22 cellular contexts compared by ENCODE assay signal in genomic region chr3:49609815-49610214, GRCh38. TPM values are rescaled to one million over a fixed set of nuclear protein-coding genes. Genes with fewer than 3 reads are reported as not detected.
A peak's percentile ranks its signal among the peaks of the same experiment; 100 is the strongest.
DNase-seq lines count a peak whose midpoint lies in the region; ATAC-seq and TF ChIP-seq lines count a peak whose summit lies in the region.
"Had no signal": no experiment of that assay in that cellular context is flagged by ENCODE, and none has a peak within 500 bp of the region (broad histone marks: within the 10 kb centered on the region; RNA-seq: fewer than 3 reads in every experiment).

No MANE protein-coding gene starts in this region.

- peak; percentile 43 for DNase-seq in DMS 273 (lab: John Stamatoyannopoulos, UW; ENCODE audit: unreplicated experiment)
- no peak for DNase-seq in DMS 273 treated with DMSO at 0.1 percent for 48 hours (lab: John Stamatoyannopoulos, UW)
- DNase-seq in left lobe of liver (ENCODE audit: low spot score), result peak; percentile 44
- peak; percentile 91 for DNase-seq in thyroid gland
- no peak for DNase-seq in HFFc6
- no peak for DNase-seq in H7
- DNase-seq in colonic mucosa, result no peak
- DNase-seq: activated CD8-positive, alpha-beta memory T cell treated with anti-CD3 and anti-CD28 coated beads, Interleukin-2, amount 50 U/mL, for 48 hours; activated effector memory CD4-positive, alpha-beta T cell treated with Interleukin-2 at 50 U/mL for 16 hours; activated naive CD8-positive, alpha-beta T cell treated with anti-CD3 and anti-CD28 coated beads, Interleukin-2, amount 50 U/mL, for 24 hours; foreskin fibroblast; kidney; mesendoderm; natural killer cell; PC-9; stimulated activated CD4-positive, alpha-beta T cell treated with anti-CD3 and anti-CD28 coated beads, Interleukin-1b, Interleukin-23, amount 100 ng/mL, for 48 hours; stimulated activated naive B cell treated with anti-CD40 and anti-IgM and Interleukin-4, amounts not matched to agents 10 μg/mL and 1 μg/mL and 100 μg/mL, for 72 hours had no signal

- H3K36me3 ChIP-seq in thyroid gland (no peaks in the 10 kb centered on the region), H7 (replicated peaks; ENCODE audit: control insufficient read depth, insufficient read depth, low read length) (no peaks in the 10 kb centered on the region), colonic mucosa (no peaks in the 10 kb centered on the region)
- H3K36me3 ChIP-seq: SJSA1, tibial nerve had no signal

- H3K4me3 Mint-ChIP-seq in brain (no peak overlapping the region), HFFc6 (no peak overlapping the region)
- H3K4me3 Mint-ChIP-seq: activated naive CD8-positive, alpha-beta T cell treated with anti-CD3 and anti-CD28 coated beads, Interleukin-2, amount 50 U/mL, for 24 hours; natural killer cell; stimulated activated naive B cell treated with anti-CD40 and anti-IgM and Interleukin-4, amounts not matched to agents 10 μg/mL and 1 μg/mL and 100 μg/mL, for 72 hours had no signal

- H3K27ac Mint-ChIP-seq in brain (peak overlapping the region in 3 of 5 experiments; percentile 53 to 86 (median 68)), HFFc6 (no peak overlapping the region)
- H3K27ac Mint-ChIP-seq: activated naive CD8-positive, alpha-beta T cell treated with anti-CD3 and anti-CD28 coated beads, Interleukin-2, amount 50 U/mL, for 24 hours; natural killer cell; stimulated activated naive B cell treated with anti-CD40 and anti-IgM and Interleukin-4, amounts not matched to agents 10 μg/mL and 1 μg/mL and 100 μg/mL, for 72 hours had no signal

- WGBS in thyroid gland, 2 donors, result 28 to 35% methylated on average over 6 of the region's 6 CpGs

- H3K27me3 ChIP-seq in thyroid gland, result no peaks in the 10 kb centered on the region
- H3K27me3 ChIP-seq in H7 (ENCODE audit: control insufficient read depth, insufficient read depth, low read length), result no peaks in the 10 kb centered on the region
- H3K27me3 ChIP-seq in colonic mucosa, result no peaks in the 10 kb centered on the region
- H3K27me3 ChIP-seq: SJSA1, tibial nerve had no signal

- peaks cover 7 to 11% of the 10 kb centered on the region in 2 donors for H3K4me1 ChIP-seq in thyroid gland
- H3K4me1 ChIP-seq in colonic mucosa, result no peaks in the 10 kb centered on the region
- H3K4me1 ChIP-seq: tibial nerve had no signal

- H3K36me3 Mint-ChIP-seq in brain (peaks cover 21% of the 10 kb centered on the region), HFFc6 (ENCODE audit: low read depth) (no peaks in the 10 kb centered on the region)
- H3K36me3 Mint-ChIP-seq: natural killer cell; stimulated activated naive B cell treated with anti-CD40 and anti-IgM and Interleukin-4, amounts not matched to agents 10 μg/mL and 1 μg/mL and 100 μg/mL, for 72 hours had no signal

- no peak for TF ChIP-seq POLR2A in thyroid gland (IDR thresholded peaks at IDR 0.05)

- H3K9me3 ChIP-seq in thyroid gland (no peaks in the 10 kb centered on the region), colonic mucosa (no peaks in the 10 kb centered on the region)
- H3K9me3 ChIP-seq: SJSA1 had no signal

- no peak overlapping the region for H3K4me3 ChIP-seq in thyroid gland (replicated peaks in 1 of 3)
- H3K4me3 ChIP-seq in H7 (ENCODE audit: insufficient read depth, low read depth, low read length), result no peak overlapping the region
- no peak overlapping the region for H3K4me3 ChIP-seq in colonic mucosa
- H3K4me3 ChIP-seq: PC-9, SJSA1, tibial nerve had no signal

- peak; percentile 70 for ATAC-seq in left lobe of liver
- ATAC-seq: activated naive CD8-positive, alpha-beta T cell treated with anti-CD3 and anti-CD28 coated beads, Interleukin-2, amount 50 U/mL, for 24 hours; natural killer cell; stimulated activated naive B cell treated with anti-CD40 and anti-IgM and Interleukin-4, amounts not matched to agents 10 μg/mL and 1 μg/mL and 100 μg/mL, for 72 hours had no signal

- H3K4me1 Mint-ChIP-seq in brain, result peaks cover 32% of the 10 kb centered on the region
- H3K4me1 Mint-ChIP-seq in HFFc6 (ENCODE audit: low read depth), result peaks cover 17% of the 10 kb centered on the region; the same call in 1 of the 2 replicates
- H3K4me1 Mint-ChIP-seq: activated naive CD8-positive, alpha-beta T cell treated with anti-CD3 and anti-CD28 coated beads, Interleukin-2, amount 50 U/mL, for 24 hours; natural killer cell; stimulated activated naive B cell treated with anti-CD40 and anti-IgM and Interleukin-4, amounts not matched to agents 10 μg/mL and 1 μg/mL and 100 μg/mL, for 72 hours had no signal

- H3K9me3 Mint-ChIP-seq in brain (peaks cover 6 to 11% (median 11%) of the 10 kb centered on the region in 5 experiments), HFFc6 (no peaks in the 10 kb centered on the region)
- H3K9me3 Mint-ChIP-seq: natural killer cell had no signal

- no peak for TF ChIP-seq CTCF in brain (conservative IDR thresholded peaks at IDR 0.05)
- no peak for TF ChIP-seq CTCF in thyroid gland (IDR thresholded peaks at IDR 0.05)
- no peak for TF ChIP-seq CTCF in HFFc6 (IDR thresholded peaks at IDR 0.05)
- no peak for TF ChIP-seq CTCF in colonic mucosa (IDR thresholded peaks at IDR 0.05)

- intact Hi-C loops in thyroid gland (cut with DNase I), result no loop called here
- intact Hi-C loops in colonic mucosa (cut with DNase I), result no loop called here

- H3K27me3 Mint-ChIP-seq in brain, result no peaks in the 10 kb centered on the region
- H3K27me3 Mint-ChIP-seq in HFFc6 (ENCODE audit: insufficient read depth), result peaks cover 3% of the 10 kb centered on the region
- H3K27me3 Mint-ChIP-seq: activated naive CD8-positive, alpha-beta T cell treated with anti-CD3 and anti-CD28 coated beads, Interleukin-2, amount 50 U/mL, for 24 hours had no signal

- H3K9ac ChIP-seq in colonic mucosa (ENCODE audit: low read depth in 2 of 2, low read length in 2 of 2), result no peak overlapping the region
- H3K9ac ChIP-seq: parathyroid adenoma had no signal

- no peak overlapping the region for H3K27ac ChIP-seq in thyroid gland
- no peak overlapping the region for H3K27ac ChIP-seq in colonic mucosa
- H3K27ac ChIP-seq: 22Rv1, parathyroid adenoma, PC-9, SJSA1, tibial nerve had no signal

RNA-seq across cellular contexts. Expression of gene BSN, which starts 55.5 kb away (rescaled TPM):
- polyA plus RNA-seq in brain (ENCODE audit: insufficient read depth, low read depth, low replicate concordance), result 11.8 TPM
- total RNA-seq in left lobe of liver, result 0.73 TPM
- total RNA-seq in thyroid gland, result 1 to 10 TPM in 2 of 4 donors, under 1 TPM in 2; 0.56 to 1.8 (median 0.99) TPM
- under 1 TPM; 0.02 to 0.14 (median 0.06) TPM for total RNA-seq in HFFc6 (2021; fragmentation: NEBNext Ultra II Directional; extraction: Animal tissue kit (Norgen Biotek cat#: 25700))
- 0.52 and 1.1 TPM in 2 replicates for total RNA-seq in H7 (2014; rRNA removed; shearing (Covaris generic))
- total RNA-seq in colonic mucosa, result under 1 TPM; 0.17 to 0.21 TPM

Comparison
In these comparisons a context has a peak if more than half of its experiments do, and no peak if none do; other contexts are left out.
1. DNase-seq: peak in DMS 273 (single experiment), left lobe of liver (single experiment) and thyroid gland (2 of 2); none in DMS 273 treated with DMSO at 0.1 percent for 48 hours (single experiment), HFFc6 (single experiment), H7 (single experiment) and colonic mucosa (single experiment).